In genomic region chr9:109473329-109473728, GRCh38 we compare ENCODE assay signal across 28 cellular contexts. TPM values are rescaled to one million over a fixed set of nuclear protein-coding genes. Genes with fewer than 3 reads are reported as not detected.
DNase-seq lines count a peak whose midpoint lies in the region; ATAC-seq, FAIRE-seq and TF ChIP-seq lines count a peak whose summit lies in the region.
"Had no signal": no experiment of that assay in that cellular context is flagged by ENCODE, and none has a peak within 500 bp of the region (broad histone marks: within the 10 kb centered on the region; RNA-seq: fewer than 3 reads in every experiment).

No MANE protein-coding gene starts in this region.

- FAIRE-seq in keratinocyte (lab: Jason Lieb, UNC): peak; percentile 34

- H3F3A ChIP-seq in MM.1S (ENCODE audit: insufficient read depth, low read length): no peaks in the 10 kb centered on the region

- peak overlapping the region; percentile 13 for H2AFZ ChIP-seq in MM.1S (ENCODE audit: low read length)
- H2AFZ ChIP-seq in keratinocyte (ENCODE audit: control insufficient read depth, low read length): peak overlapping the region; percentile 3
- H2AFZ ChIP-seq: GM23338, parathyroid adenoma had no signal

- TF ChIP-seq POLR2A in body of pancreas (IDR thresholded peaks at IDR 0.05) (no peak), stomach (IDR thresholded peaks at IDR 0.05) (no peak)

- H3K27me3 ChIP-seq in MM.1S (replicated peaks; ENCODE audit: insufficient read depth, low read length) (no peaks in the 10 kb centered on the region), body of pancreas (no peaks in the 10 kb centered on the region), keratinocyte (ENCODE audit: control insufficient read depth, extremely low read depth, insufficient read depth, low read length) (no peaks in the 10 kb centered on the region), stomach (no peaks in the 10 kb centered on the region)
- H3K27me3 ChIP-seq: cardiac muscle cell, sigmoid colon, tibial nerve had no signal

- H3K4me1 ChIP-seq in MM.1S (ENCODE audit: low read length) (peaks cover 13% of the 10 kb centered on the region), body of pancreas (peaks cover 74% of the 10 kb centered on the region), keratinocyte (ENCODE audit: control insufficient read depth, extremely low read depth, insufficient read depth, low read length) (peaks cover 71% of the 10 kb centered on the region), stomach (peaks cover 0 to 66% (median 29%) of the 10 kb centered on the region in 4 donors)
- H3K4me1 ChIP-seq: sigmoid colon had no signal

- WGBS in body of pancreas, 2 donors: 29 to 48% methylated on average over 7 of the region's 7 CpGs
- WGBS in stomach, 5 donors: 41 to 67% (median 45%) methylated on average over 7 of the region's 7 CpGs

- H3K4me2 ChIP-seq in MM.1S (ENCODE audit: low read depth, low read length): peak overlapping the region; percentile 71
- peak overlapping the region; percentile 78 for H3K4me2 ChIP-seq in keratinocyte (ENCODE audit: control insufficient read depth, extremely low read depth, insufficient read depth, low read depth, low read length)
- H3K4me2 ChIP-seq: GM23338 had no signal

- no peak for TF ChIP-seq EP300 in stomach (IDR thresholded peaks at IDR 0.05)

- H3K4me3 ChIP-seq in MM.1S (ENCODE audit: low read length) (peak overlapping the region; percentile 19; the same call in 1 of the 2 replicates), body of pancreas (no peak overlapping the region), keratinocyte (ENCODE audit: control insufficient read depth in 2 of 3, extremely low read depth in 1 of 3, insufficient read depth in 2 of 3, low read depth in 1 of 3, low read length in 3 of 3) (peak overlapping the region in 2 of 3 experiments; percentile 3 to 39), stomach (no peak overlapping the region)
- H3K4me3 ChIP-seq: cardiac muscle cell, GM23338, sigmoid colon, tibial nerve had no signal

- ATAC-seq in body of pancreas: no peak
- ATAC-seq in HG02571 (IDR thresholded peaks at IDR 0.05; ENCODE audit: unreplicated experiment): no peak
- ATAC-seq in HG03378 (IDR thresholded peaks at IDR 0.05; ENCODE audit: unreplicated experiment): no peak
- no peak for ATAC-seq in GM21737 (IDR thresholded peaks at IDR 0.05; ENCODE audit: unreplicated experiment)
- no peak for ATAC-seq in HG03175 (IDR thresholded peaks at IDR 0.05; ENCODE audit: unreplicated experiment)
- ATAC-seq: activated CD4-positive, CD25-positive, alpha-beta regulatory T cell treated with anti-CD3 and anti-CD28 coated beads, Interleukin-2, amount 50 U/mL, for 24 hours; activated T-helper 17 cell treated with anti-CD3 and anti-CD28 coated beads, Interleukin-2, amount 50 U/mL, for 72 hours; GM23338 had no signal

- TF ChIP-seq CTCF in MM.1S (IDR thresholded peaks at IDR 0.05; ENCODE audit: low read length) (no peak), body of pancreas (IDR thresholded peaks at IDR 0.05) (no peak), keratinocyte (optimal IDR thresholded peaks at IDR 0.05 in 1 of 3, IDR thresholded peaks at IDR 0.05 in 1 of 3, conservative IDR thresholded peaks at IDR 0.05 in 1 of 3; ENCODE audit: extremely low read depth in 1 of 3, insufficient read depth in 2 of 3, low read length in 3 of 3) (no peak), stomach (IDR thresholded peaks at IDR 0.05) (no peak)

- H3K36me3 ChIP-seq in MM.1S (replicated peaks; ENCODE audit: insufficient read depth, low read length) (no peaks in the 10 kb centered on the region), body of pancreas (replicated peaks in 1 of 2; ENCODE audit: insufficient read depth in 1 of 2, low read depth in 2 of 2) (no peaks in the 10 kb centered on the region), keratinocyte (ENCODE audit: control insufficient read depth in 2 of 2, extremely low read depth in 1 of 2, insufficient read depth in 2 of 2, low read length in 2 of 2) (peaks cover 0 to 6% of the 10 kb centered on the region in 2 experiments), stomach (no peaks in the 10 kb centered on the region)
- H3K36me3 ChIP-seq: cardiac muscle cell, sigmoid colon, tibial nerve had no signal

- DNase-seq in MM.1S (peak; percentile 59), body of pancreas (peak in 1 of 4 donors; percentile 42), keratinocyte (ENCODE audit: low read depth, low spot score) (no peak), stomach (no peak)
- DNase-seq: ACHN; activated CD4-positive, alpha-beta memory T cell treated with anti-CD3 and anti-CD28 coated beads for 36 hours; activated CD8-positive, alpha-beta memory T cell treated with anti-CD3 and anti-CD28 coated beads, Interleukin-2, amount 50 U/mL, for 48 hours; activated naive CD4-positive, alpha-beta T cell treated with anti-CD3 and anti-CD28 coated beads, Interleukin-2, amount 50 U/mL, for 16 hours; amygdala; islet precursor cell; Kasumi-1; NCI-H1092; NCI-H1694 treated with DMSO at 0.1 percent for 48 hours; NCI-H526; RPMI8226; sigmoid colon; stimulated activated naive CD4-positive, alpha-beta T cell; T-helper 1 cell had no signal

- H3K9ac ChIP-seq in MM.1S (ENCODE audit: low read length) (peak overlapping the region; percentile 17; the same call in 1 of the 2 replicates), keratinocyte (ENCODE audit: control insufficient read depth, extremely low read depth, insufficient read depth, low read length) (peak overlapping the region; percentile 69)
- H3K9ac ChIP-seq: parathyroid adenoma had no signal

- dilution Hi-C loops in keratinocyte (cut with MboI; ENCODE audit: extremely low pct_ligation_motif_present, low sequenced_read_pairs): no loop called here

- H3K9me3 ChIP-seq in MM.1S (replicated peaks; ENCODE audit: insufficient read depth, low read length) (no peaks in the 10 kb centered on the region), body of pancreas (no peaks in the 10 kb centered on the region), keratinocyte (ENCODE audit: control insufficient read depth, low read depth, low read length) (no peaks in the 10 kb centered on the region), stomach (no peaks in the 10 kb centered on the region)
- H3K9me3 ChIP-seq: sigmoid colon, tibial nerve had no signal

- intact Hi-C loops in body of pancreas (cut with DNase I): no loop called here
- intact Hi-C loops in stomach (cut with DNase I; ENCODE audit: low total_unique reads): no loop called here

- no peaks in the 10 kb centered on the region for H3K9me2 ChIP-seq in MM.1S (replicated peaks; ENCODE audit: insufficient read depth, low read length)

- H3K79me2 ChIP-seq in MM.1S (ENCODE audit: low read length) (no peaks in the 10 kb centered on the region), keratinocyte (ENCODE audit: control insufficient read depth, insufficient read depth, low read length) (peaks cover 58% of the 10 kb centered on the region)

- H3K27ac ChIP-seq in MM.1S (ENCODE audit: low read length) (peak overlapping the region; percentile 49; the same call in 1 of the 2 replicates), body of pancreas (peak overlapping the region in 3 of 4 donors; percentile 27 to 90 (median 45)), keratinocyte (ENCODE audit: control insufficient read depth, insufficient read depth, low read length) (peak overlapping the region; percentile 77), stomach (peak overlapping the region in 3 of 5 donors; percentile 9 to 93 (median 27))
- H3K27ac ChIP-seq: cardiac muscle cell, parathyroid adenoma, sigmoid colon had no signal

- H4K20me1 ChIP-seq in MM.1S (ENCODE audit: insufficient read depth, low read length) (no peaks in the 10 kb centered on the region), keratinocyte (ENCODE audit: control insufficient read depth, extremely low read depth, insufficient read depth, low read length) (no peaks in the 10 kb centered on the region)

- no peaks in the 10 kb centered on the region for H3K9me1 ChIP-seq in keratinocyte (ENCODE audit: control insufficient read depth, extremely low read depth, insufficient read depth, low read length)

RNA-seq across cellular contexts. Expression of gene PTPN3, which starts 24.8 kb away (rescaled TPM):
- total RNA-seq in body of pancreas (10 to 100 TPM; 13.2 to 19.5 TPM), stomach (10 to 100 TPM in 4 of 5 donors, 1 to 10 TPM in 1; 4.7 to 16.7 (median 13.4) TPM)
- polyA plus RNA-seq in keratinocyte (15.9 to 20.6 TPM (median 19.9 TPM) in 3 replicates), stomach (10 to 100 TPM in 2 of 3 donors, 1 to 10 TPM in 1; 8.0 to 14.4 (median 10.4) TPM)
- polyA plus RNA-seq in keratinocyte (2011; ENCODE audit: low read depth): 8.3 TPM
- 15.4 and 21.3 TPM in 2 replicates for polyA plus RNA-seq in keratinocyte (2011; cell fraction: cytosol; rRNA removed)
- 34.5 and 35.5 TPM in 2 replicates for polyA plus RNA-seq in keratinocyte (2011; cell fraction: nucleus; rRNA removed)
- polyA plus RNA-seq in keratinocyte (2012; ENCODE audit: low replicate concordance): 13.4 and 15.9 TPM in 2 replicates
- 24.3 to 36.2 TPM (median 33.0 TPM) in 3 replicates for polyA minus RNA-seq in keratinocyte
- 17.8 TPM for polyA minus RNA-seq in keratinocyte (2011; cell fraction: cytosol; rRNA and poly(A)+ RNA removed)
- polyA minus RNA-seq in keratinocyte (2011; cell fraction: nucleus; rRNA and poly(A)+ RNA removed): 23.1 and 35.5 TPM in 2 replicates

Comparison
In these comparisons a context has a peak if more than half of its experiments do, and no peak if none do; other contexts are left out.
1. H3K27ac ChIP-seq: peak in every context shown above with its lines; median percentile 77 in keratinocyte; 49 in MM.1S; 45 in body of pancreas; 27 in stomach.
2. H3K4me3 ChIP-seq: peak in MM.1S (single experiment) and keratinocyte (2 of 3); none in body of pancreas (0 of 2) and stomach (0 of 4).